In genomic region chrX:133590703-133591505, GRCh38 we compare ENCODE assay signal across 12 cellular contexts.
"Had no signal": no experiment of that assay in that cellular context is flagged by ENCODE, and none has a peak within 500 bp of the region (broad histone marks: within the 10 kb centered on the region; RNA-seq: fewer than 3 reads in every experiment).

No MANE protein-coding gene starts in this region.

- H3K36me3 Mint-ChIP-seq: activated naive CD4-positive, alpha-beta T cell treated with anti-CD3 and anti-CD28 coated beads, Interleukin-2, amount 10 ng/mL, durations not matched to agents 7 days and 5 days; stimulated activated memory B cell treated with anti-CD40 and anti-IgM and Interleukin-4, amounts not matched to agents 10 μg/mL and 1 μg/mL and 100 μg/mL, for 72 hours had no signal

- DNase-seq: activated CD4-positive, alpha-beta T cell treated with anti-CD3 and anti-CD28 coated beads, Interleukin-2, amount 50 U/mL, for 48 hours; activated naive CD4-positive, alpha-beta T cell treated with anti-CD3 and anti-CD28 coated beads, Interleukin-2, amount 10 ng/mL, durations not matched to agents 7 days and 5 days; activated T-cell treated with anti-CD3 and anti-CD28 coated beads, Interleukin-2, amount 50 U/mL, for 24 hours; central memory CD4-positive, alpha-beta T cell; effector memory CD4-positive, alpha-beta T cell; left colon; stimulated activated CD4-positive, alpha-beta T cell treated with anti-CD3 and anti-CD28 coated beads, Interleukin-2, amount 100 ng/mL, for 48 hours; WERI-Rb-1 had no signal

- ATAC-seq: stimulated activated memory B cell treated with anti-CD40 and anti-IgM and Interleukin-4, amounts not matched to agents 10 μg/mL and 1 μg/mL and 100 μg/mL, for 72 hours had no signal

- H3K27ac ChIP-seq: coronary artery, WERI-Rb-1 had no signal

- H3K4me1 Mint-ChIP-seq: activated naive CD4-positive, alpha-beta T cell treated with anti-CD3 and anti-CD28 coated beads, Interleukin-2, amount 10 ng/mL, durations not matched to agents 7 days and 5 days; neural crest cell; stimulated activated memory B cell treated with anti-CD40 and anti-IgM and Interleukin-4, amounts not matched to agents 10 μg/mL and 1 μg/mL and 100 μg/mL, for 72 hours had no signal

- H3K4me3 ChIP-seq: coronary artery had no signal

- H3K9me3 Mint-ChIP-seq: activated naive CD4-positive, alpha-beta T cell treated with anti-CD3 and anti-CD28 coated beads, Interleukin-2, amount 10 ng/mL, durations not matched to agents 7 days and 5 days; activated T-cell treated with anti-CD3 and anti-CD28 coated beads, Interleukin-2, amount 50 U/mL, for 24 hours; neural crest cell; stimulated activated memory B cell treated with anti-CD40 and anti-IgM and Interleukin-4, amounts not matched to agents 10 μg/mL and 1 μg/mL and 100 μg/mL, for 72 hours; T-helper 1 cell treated with Interleukin-12 subunit alpha and Interleukin-12 subunit beta and Interleukin-4 antibody, amounts not matched to agents 30 μg/mL and 1 μg/mL, for 36 hours had no signal

- H3K27ac Mint-ChIP-seq: activated naive CD4-positive, alpha-beta T cell treated with anti-CD3 and anti-CD28 coated beads, Interleukin-2, amount 10 ng/mL, durations not matched to agents 7 days and 5 days; activated T-cell treated with anti-CD3 and anti-CD28 coated beads, Interleukin-2, amount 50 U/mL, for 24 hours; stimulated activated memory B cell treated with anti-CD40 and anti-IgM and Interleukin-4, amounts not matched to agents 10 μg/mL and 1 μg/mL and 100 μg/mL, for 72 hours; T-helper 1 cell treated with Interleukin-12 subunit alpha and Interleukin-12 subunit beta and Interleukin-4 antibody, amounts not matched to agents 30 μg/mL and 1 μg/mL, for 36 hours had no signal

- H3K27me3 Mint-ChIP-seq: activated naive CD4-positive, alpha-beta T cell treated with anti-CD3 and anti-CD28 coated beads, Interleukin-2, amount 10 ng/mL, durations not matched to agents 7 days and 5 days; stimulated activated memory B cell treated with anti-CD40 and anti-IgM and Interleukin-4, amounts not matched to agents 10 μg/mL and 1 μg/mL and 100 μg/mL, for 72 hours had no signal

- H3K36me3 ChIP-seq: WERI-Rb-1 had no signal

- H3K4me3 Mint-ChIP-seq: activated naive CD4-positive, alpha-beta T cell treated with anti-CD3 and anti-CD28 coated beads, Interleukin-2, amount 10 ng/mL, durations not matched to agents 7 days and 5 days; activated T-cell treated with anti-CD3 and anti-CD28 coated beads, Interleukin-2, amount 50 U/mL, for 24 hours; neural crest cell; stimulated activated memory B cell treated with anti-CD40 and anti-IgM and Interleukin-4, amounts not matched to agents 10 μg/mL and 1 μg/mL and 100 μg/mL, for 72 hours; T-helper 1 cell treated with Interleukin-12 subunit alpha and Interleukin-12 subunit beta and Interleukin-4 antibody, amounts not matched to agents 30 μg/mL and 1 μg/mL, for 36 hours had no signal
